Comparison of ENCODE assay signal across 8 cellular contexts in genomic region chr12:53499261-53500118, GRCh38. TPM values are rescaled to one million over a fixed set of nuclear protein-coding genes. Genes with fewer than 3 reads are reported as not detected.
DNase-seq lines count a peak whose midpoint lies in the region; ATAC-seq and TF ChIP-seq lines count a peak whose summit lies in the region.

A gene with protein sequence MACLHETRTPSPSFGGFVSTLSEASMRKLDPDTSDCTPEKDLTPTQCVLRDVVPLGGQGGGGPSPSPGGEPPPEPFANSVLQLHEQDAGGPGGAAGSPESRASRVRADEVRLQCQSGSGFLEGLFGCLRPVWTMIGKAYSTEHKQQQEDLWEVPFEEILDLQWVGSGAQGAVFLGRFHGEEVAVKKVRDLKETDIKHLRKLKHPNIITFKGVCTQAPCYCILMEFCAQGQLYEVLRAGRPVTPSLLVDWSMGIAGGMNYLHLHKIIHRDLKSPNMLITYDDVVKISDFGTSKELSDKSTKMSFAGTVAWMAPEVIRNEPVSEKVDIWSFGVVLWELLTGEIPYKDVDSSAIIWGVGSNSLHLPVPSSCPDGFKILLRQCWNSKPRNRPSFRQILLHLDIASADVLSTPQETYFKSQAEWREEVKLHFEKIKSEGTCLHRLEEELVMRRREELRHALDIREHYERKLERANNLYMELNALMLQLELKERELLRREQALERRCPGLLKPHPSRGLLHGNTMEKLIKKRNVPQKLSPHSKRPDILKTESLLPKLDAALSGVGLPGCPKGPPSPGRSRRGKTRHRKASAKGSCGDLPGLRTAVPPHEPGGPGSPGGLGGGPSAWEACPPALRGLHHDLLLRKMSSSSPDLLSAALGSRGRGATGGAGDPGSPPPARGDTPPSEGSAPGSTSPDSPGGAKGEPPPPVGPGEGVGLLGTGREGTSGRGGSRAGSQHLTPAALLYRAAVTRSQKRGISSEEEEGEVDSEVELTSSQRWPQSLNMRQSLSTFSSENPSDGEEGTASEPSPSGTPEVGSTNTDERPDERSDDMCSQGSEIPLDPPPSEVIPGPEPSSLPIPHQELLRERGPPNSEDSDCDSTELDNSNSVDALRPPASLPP (minus strand): TSS chr12:53499458. CDS start chr12:53487391, 12,067 bp downstream.

- ATAC-seq in HG03342 (IDR thresholded peaks at IDR 0.05; ENCODE audit: unreplicated experiment) (no peak), esophagus mucosa (no peak)

- H3K4me3 ChIP-seq in NB4 (ENCODE audit: low read depth, low read length) (peak within 1 kb of the TSS; percentile 80), coronary artery (peak within 1 kb of the TSS; percentile 84)

- H3K27ac ChIP-seq in coronary artery: peak within 1 kb of the TSS; percentile 96 to 99

- peak; percentile 1 for TF ChIP-seq CTCF in NB4 (IDR thresholded peaks at IDR 0.05; ENCODE audit: low read depth, low read length)
- no peak for TF ChIP-seq CTCF in coronary artery (IDR thresholded peaks at IDR 0.05)

- peak; percentile 75 for DNase-seq in EL
- DNase-seq in NB4 (ENCODE audit: low read depth): peak; percentile 66
- peak; percentile 44 for DNase-seq in activated CD4-positive, alpha-beta T cell treated with anti-CD3 and anti-CD28 coated beads, Interleukin-2, amount 50 U/mL, for 1 hour
- DNase-seq in coronary artery (ENCODE audit: low spot score): no peak
- DNase-seq in left kidney (ENCODE audit: low read depth, low spot score): peak; percentile 90
- peak; percentile 59 to 72 for DNase-seq in stimulated activated CD4-positive, alpha-beta T cell treated with anti-CD3 and anti-CD28 coated beads, Interleukin-2, amount 100 ng/mL, for 24 hours

- TF ChIP-seq POLR2A in NB4 (IDR thresholded peaks at IDR 0.05; ENCODE audit: extremely low read depth, insufficient read length): no peak

RNA-seq across cellular contexts. Expression of the gene that starts here (rescaled TPM):
- 2.0 TPM for total RNA-seq in esophagus mucosa
